ENCODE assay signal across 19 cellular contexts in genomic region chr4:106194801-106195200, GRCh38.
"Had no signal": no experiment of that assay in that cellular context is flagged by ENCODE, and none has a peak within 500 bp of the region (broad histone marks: within the 10 kb centered on the region; RNA-seq: fewer than 3 reads in every experiment).

No MANE protein-coding gene starts in this region.

- ATAC-seq: foreskin keratinocyte; left lobe of liver; natural killer cell treated with Interleukin-12 subunit alpha and Interleukin-12 subunit beta and Interleukin-15 and Interleukin-18, amount 100 ng/mL, for 72 hours had no signal

- H2AFZ ChIP-seq: neural progenitor cell had no signal

- FAIRE-seq: endometrium had no signal

- H3K4me1 Mint-ChIP-seq: neural progenitor cell had no signal

- H3K9me3 ChIP-seq: esophagus muscularis mucosa, ovary, right atrium auricular region, stomach, thoracic aorta had no signal

- DNase-seq: effector memory CD4-positive, alpha-beta T cell; foreskin keratinocyte; kidney glomerular epithelial cell; midbrain; nucleus accumbens; ovary; stimulated activated CD4-positive, alpha-beta T cell treated with anti-CD3 and anti-CD28 coated beads, Interleukin-12 subunit alpha, Interleukin-12 subunit beta, amount 100 ng/mL, for 4 hours; stimulated activated naive CD4-positive, alpha-beta T cell; stomach; substantia nigra; trophoblast cell had no signal

- H3K4me3 Mint-ChIP-seq: natural killer cell treated with Interleukin-12 subunit alpha and Interleukin-12 subunit beta and Interleukin-15 and Interleukin-18, amount 100 ng/mL, for 72 hours; neural progenitor cell had no signal

- H3K27ac ChIP-seq: epithelial cell of prostate, esophagus muscularis mucosa, foreskin keratinocyte, neural progenitor cell, ovary, right atrium auricular region, stomach, thoracic aorta had no signal

- H3K4me2 ChIP-seq: neural progenitor cell had no signal

- H3K4me3 ChIP-seq: esophagus muscularis mucosa, neural progenitor cell, ovary, right atrium auricular region, stomach, thoracic aorta had no signal

- H3K9me3 Mint-ChIP-seq: natural killer cell treated with Interleukin-12 subunit alpha and Interleukin-12 subunit beta and Interleukin-15 and Interleukin-18, amount 100 ng/mL, for 72 hours; neural progenitor cell had no signal

- H3K27me3 Mint-ChIP-seq: natural killer cell treated with Interleukin-12 subunit alpha and Interleukin-12 subunit beta and Interleukin-15 and Interleukin-18, amount 100 ng/mL, for 72 hours had no signal

- H3K36me3 ChIP-seq: ovary, thoracic aorta had no signal

- H3K9ac ChIP-seq: neural progenitor cell had no signal

- H3K27me3 ChIP-seq: esophagus muscularis mucosa, foreskin keratinocyte, neural progenitor cell, ovary, right atrium auricular region, stomach had no signal

- H3K4me1 ChIP-seq: esophagus muscularis mucosa, foreskin keratinocyte, neural progenitor cell, right atrium auricular region, stomach had no signal
